ENCODE assay signal across 11 cellular contexts in the genomic region with DNA sequence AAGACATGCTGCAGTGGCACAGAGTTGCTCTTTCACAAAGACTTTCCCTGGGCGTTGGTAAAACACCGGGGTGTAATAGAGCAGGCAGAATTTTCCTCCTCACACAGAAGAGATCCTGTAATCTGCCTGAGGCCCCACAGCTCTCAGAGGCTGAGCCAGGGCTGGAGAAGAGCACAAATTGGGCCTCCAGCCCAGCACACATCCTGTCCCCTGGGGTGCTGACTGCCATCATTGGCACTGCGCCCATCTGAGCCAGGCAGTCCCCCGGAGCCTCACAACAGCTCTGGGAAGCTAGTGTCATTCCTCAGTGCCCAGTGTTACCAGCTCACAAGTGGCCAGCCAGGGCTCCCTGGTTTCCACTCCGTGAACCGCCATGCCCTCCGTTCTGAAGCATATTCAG.
DNase-seq lines count a peak whose midpoint lies in the region; ATAC-seq and TF ChIP-seq lines count a peak whose summit lies in the region.
"Had no signal": no experiment of that assay in that cellular context is flagged by ENCODE, and none has a peak within 500 bp of the region (broad histone marks: within the 10 kb centered on the region; RNA-seq: fewer than 3 reads in every experiment).

No MANE protein-coding gene starts in this region.

- no peak overlapping the region for H3K9ac ChIP-seq in endodermal cell (ENCODE audit: extremely low read depth, low read length, poor library complexity, severe bottlenecking)

- no peak overlapping the region for H3K4me3 ChIP-seq in endodermal cell (ENCODE audit: low read length)

- no peak overlapping the region for H3K4me3 Mint-ChIP-seq in mesothelial cell of epicardium
- H3K4me3 Mint-ChIP-seq in endodermal cell, result no peak overlapping the region
- H3K4me3 Mint-ChIP-seq: IgD-negative memory B cell had no signal

- H3K27me3 ChIP-seq in endodermal cell (ENCODE audit: control insufficient read depth, insufficient read depth, low read length, poor library complexity, severe bottlenecking), result no peaks in the 10 kb centered on the region

- H3K36me3 Mint-ChIP-seq in mesothelial cell of epicardium (peaks cover 11% of the 10 kb centered on the region), endodermal cell (ENCODE audit: low read depth) (no peaks in the 10 kb centered on the region)

- WGBS in endodermal cell (ENCODE audit: insufficient coverage in 1 of 2, insufficient read length in 1 of 2), 2 experiments, result 91 to 100% methylated on average over 5 to 7 of the region's 7 CpGs

- peak; percentile 64 for ATAC-seq in left cardiac atrium

- peaks cover 31% of the 10 kb centered on the region for H3K4me1 ChIP-seq in endodermal cell (ENCODE audit: control insufficient read depth, insufficient read depth, low read length)

- intact Hi-C loops in left cardiac atrium (cut with DNase I), result loop anchor here (5.0 to 10.0 kb wide), 2 partner anchors 34 to 118 kb away; partner anchors contain the start of gene SOCS1 (in 1 of the 2)
- intact Hi-C loops in posterior vena cava (cut with DNase I), result no loop called here

- TF ChIP-seq CTCF in mesothelial cell of epicardium (IDR thresholded peaks at IDR 0.05; ENCODE audit: unreplicated experiment) (no peak), endodermal cell (conservative IDR thresholded peaks at IDR 0.05) (no peak)

- peaks cover 41% of the 10 kb centered on the region for H3K4me1 Mint-ChIP-seq in mesothelial cell of epicardium
- peaks cover 64% of the 10 kb centered on the region for H3K4me1 Mint-ChIP-seq in endodermal cell

- H3K27me3 Mint-ChIP-seq in mesothelial cell of epicardium (ENCODE audit: low read depth) (peaks cover 18% of the 10 kb centered on the region), endodermal cell (ENCODE audit: insufficient read depth) (no peaks in the 10 kb centered on the region)
- H3K27me3 Mint-ChIP-seq: IgD-negative memory B cell had no signal

- DNase-seq in AG20443 (ENCODE audit: low spot score) (peak; percentile 33), LHCN-M2 (ENCODE audit: low read depth) (peak; percentile 67), SW 1271 (lab: John Stamatoyannopoulos, UW) (peak; percentile 24 to 46), left cardiac atrium (peak; percentile 77), medulla oblongata (ENCODE audit: extremely low spot score) (no peak), mesothelial cell of epicardium (ENCODE audit: low spot score in 2 of 2, unreplicated experiment in 2 of 2) (no peak), posterior vena cava (ENCODE audit: low spot score) (no peak), endodermal cell (no peak)
- DNase-seq: islet precursor cell, retina had no signal

- H3K9me3 Mint-ChIP-seq in mesothelial cell of epicardium, result no peaks in the 10 kb centered on the region
- H3K9me3 Mint-ChIP-seq in endodermal cell, result no peaks in the 10 kb centered on the region
- H3K9me3 Mint-ChIP-seq: IgD-negative memory B cell had no signal

- no peak overlapping the region for H3K27ac ChIP-seq in endodermal cell (ENCODE audit: low read depth, low read length)

- H3K36me3 ChIP-seq in endodermal cell (ENCODE audit: control insufficient read depth, insufficient read depth, low read length), result peaks cover 14% of the 10 kb centered on the region

- no peak overlapping the region for H3K27ac Mint-ChIP-seq in mesothelial cell of epicardium
- H3K27ac Mint-ChIP-seq in endodermal cell, result no peak overlapping the region
- H3K27ac Mint-ChIP-seq: IgD-negative memory B cell had no signal

- no peaks in the 10 kb centered on the region for H3K9me3 ChIP-seq in endodermal cell (ENCODE audit: control insufficient read depth, low read length)

Comparison
In these comparisons a context has a peak if more than half of its experiments do, and no peak if none do; other contexts are left out.
1. DNase-seq: peak in AG20443 (single experiment), LHCN-M2 (single experiment), SW 1271 (2 of 2) and left cardiac atrium (single experiment); none in medulla oblongata (single experiment), mesothelial cell of epicardium (0 of 2), posterior vena cava (single experiment) and endodermal cell (single experiment).
2. intact Hi-C loops: an anchor here in left cardiac atrium (5.0 to 10.0 kb wide); none called in posterior vena cava.